Comparison of ENCODE assay signal across 16 cellular contexts in genomic region chr13:112071902-112072530, GRCh38. TPM values are rescaled to one million over a fixed set of nuclear protein-coding genes. Genes with fewer than 3 reads are reported as not detected.
DNase-seq lines count a peak whose midpoint lies in the region; ATAC-seq and TF ChIP-seq lines count a peak whose summit lies in the region.
"Had no signal": no experiment of that assay in that cellular context is flagged by ENCODE, and none has a peak within 500 bp of the region (broad histone marks: within the 10 kb centered on the region; RNA-seq: fewer than 3 reads in every experiment).

No MANE protein-coding gene starts in this region.

- H3K4me1 ChIP-seq in iPS DF 6.9 (ENCODE audit: control insufficient read depth, insufficient read depth, low read length) (peaks cover 3% of the 10 kb centered on the region; the same call in 1 of the 2 replicates), smooth muscle cell (ENCODE audit: low read depth) (peaks cover 44% of the 10 kb centered on the region)

- H3K36me3 ChIP-seq in iPS DF 6.9 (ENCODE audit: control insufficient read depth, insufficient read depth, low read length) = no peaks in the 10 kb centered on the region; the same call in 1 of the 2 replicates
- H3K36me3 ChIP-seq in smooth muscle cell (ENCODE audit: low read depth) = no peaks in the 10 kb centered on the region

- no peaks in the 10 kb centered on the region for H4K20me1 ChIP-seq in smooth muscle cell (ENCODE audit: low read depth)

- CTCF ChIA-PET in activated CD4-positive, alpha-beta memory T cell treated with anti-CD3 and anti-CD28 coated beads, Interleukin-2, amount 10 ng/mL, durations not matched to agents 7 days and 5 days (lab: Charles Lee) = no interaction called here
- CTCF ChIA-PET in activated CD4-positive, alpha-beta memory T cell treated with anti-CD3 and anti-CD28 coated beads for 36 hours (lab: Charles Lee) = no interaction called here

- ATAC-seq in T-helper 17 cell = no peak
- no peak for ATAC-seq in HG02981 (IDR thresholded peaks at IDR 0.05; ENCODE audit: unreplicated experiment)

- peaks cover 62% of the 10 kb centered on the region for H3K27me3 ChIP-seq in iPS DF 6.9 (ENCODE audit: control insufficient read depth, insufficient read depth, low read length)
- H3K27me3 ChIP-seq in smooth muscle cell (ENCODE audit: low read depth) = peaks cover 93% of the 10 kb centered on the region

- H3K27ac ChIP-seq in iPS DF 6.9 (ENCODE audit: low read length) (no peak overlapping the region), smooth muscle cell (ENCODE audit: low read depth) (no peak overlapping the region)
- H3K27ac ChIP-seq: KMS-11 had no signal

- peak overlapping the region; percentile 82 for H3K4me2 ChIP-seq in smooth muscle cell
- H3K4me2 ChIP-seq: KMS-11 had no signal

- POLR2A ChIA-PET in activated CD4-positive, alpha-beta memory T cell treated with anti-CD3 and anti-CD28 coated beads, Interleukin-2, amount 10 ng/mL, durations not matched to agents 7 days and 5 days (lab: Charles Lee) = no interaction called here
- POLR2A ChIA-PET in activated CD4-positive, alpha-beta memory T cell treated with anti-CD3 and anti-CD28 coated beads for 36 hours (lab: Charles Lee) = no interaction called here

- H3F3A ChIP-seq in smooth muscle cell (ENCODE audit: low read depth) = no peaks in the 10 kb centered on the region

- no peaks in the 10 kb centered on the region for H3K9me3 Mint-ChIP-seq in activated CD4-positive, alpha-beta memory T cell treated with anti-CD3 and anti-CD28 coated beads, Interleukin-2, amount 10 ng/mL, durations not matched to agents 7 days and 5 days
- H3K9me3 Mint-ChIP-seq in activated CD4-positive, alpha-beta memory T cell treated with anti-CD3 and anti-CD28 coated beads for 36 hours = no peaks in the 10 kb centered on the region

- H3K4me3 Mint-ChIP-seq in activated CD4-positive, alpha-beta memory T cell treated with anti-CD3 and anti-CD28 coated beads, Interleukin-2, amount 10 ng/mL, durations not matched to agents 7 days and 5 days = peak overlapping the region; percentile 6
- H3K4me3 Mint-ChIP-seq in activated CD4-positive, alpha-beta memory T cell treated with anti-CD3 and anti-CD28 coated beads for 36 hours = no peak overlapping the region
- H3K4me3 Mint-ChIP-seq in T-helper 17 cell = no peak overlapping the region

- no peak for TF ChIP-seq CTCF in smooth muscle cell (IDR thresholded peaks at IDR 0.05; ENCODE audit: borderline replicate concordance, insufficient read depth, poor library complexity, severe bottlenecking)

- H3K9ac ChIP-seq in smooth muscle cell (ENCODE audit: low read depth) = no peak overlapping the region
- H3K9ac ChIP-seq: KMS-11 had no signal

- no peak for DNase-seq in activated CD4-positive, alpha-beta memory T cell treated with anti-CD3 and anti-CD28 coated beads, Interleukin-2, amount 10 ng/mL, durations not matched to agents 7 days and 5 days
- no peak for DNase-seq in activated CD4-positive, alpha-beta memory T cell treated with anti-CD3 and anti-CD28 coated beads for 36 hours
- DNase-seq in T-helper 17 cell (no peak), iPS DF 6.9 (ENCODE audit: low read depth, low spot score) (no peak), smooth muscle cell (lab: John Stamatoyannopoulos, UW; ENCODE audit: unreplicated experiment) (no peak), posterior vena cava (ENCODE audit: low spot score) (no peak)
- no peak for DNase-seq in stimulated activated CD4-positive, alpha-beta T cell treated with anti-CD3 and anti-CD28 coated beads, Interleukin-1b, Interleukin-23, amount 100 ng/mL, for 48 hours
- DNase-seq: aorta; effector CD4-positive, alpha-beta T cell; NCI-H1694; stimulated activated CD4-positive, alpha-beta T cell treated with anti-CD3 and anti-CD28 coated beads, Interleukin-2, amount 100 ng/mL, for 24 hours had no signal

- no CpG with 5 or more reads among the region's 52 CpGs for WGBS in iPS DF 6.9 (ENCODE audit: insufficient coverage, insufficient read length)
- WGBS in smooth muscle cell (ENCODE audit: low lambda C conversion rate) = 2% methylated on average over 42 of the region's 52 CpGs

- intact Hi-C loops in activated CD4-positive, alpha-beta memory T cell treated with anti-CD3 and anti-CD28 coated beads for 36 hours (cut with micrococcal nuclease) = no loop called here
- intact Hi-C loops in posterior vena cava (cut with DNase I) = no loop called here

- H3K79me2 ChIP-seq in smooth muscle cell (ENCODE audit: low read depth) = no peaks in the 10 kb centered on the region

- H3K9me3 ChIP-seq in T-helper 17 cell (ENCODE audit: control insufficient read depth, low read length, poor library complexity, severe bottlenecking) (peaks cover 6% of the 10 kb centered on the region), iPS DF 6.9 (ENCODE audit: control insufficient read depth, insufficient read depth, low read length) (no peaks in the 10 kb centered on the region), smooth muscle cell (replicated peaks; ENCODE audit: low read depth) (no peaks in the 10 kb centered on the region)

- peak overlapping the region; percentile 51; the same call in 1 of the 2 replicates for H3K4me3 ChIP-seq in iPS DF 6.9 (ENCODE audit: low read length)
- peak overlapping the region; percentile 34 for H3K4me3 ChIP-seq in smooth muscle cell

- no peak overlapping the region for H2AFZ ChIP-seq in smooth muscle cell (ENCODE audit: low read depth)

- peaks cover 66% of the 10 kb centered on the region for H3K27me3 Mint-ChIP-seq in activated CD4-positive, alpha-beta memory T cell treated with anti-CD3 and anti-CD28 coated beads, Interleukin-2, amount 10 ng/mL, durations not matched to agents 7 days and 5 days
- H3K27me3 Mint-ChIP-seq in activated CD4-positive, alpha-beta memory T cell treated with anti-CD3 and anti-CD28 coated beads for 36 hours = peaks cover 60% of the 10 kb centered on the region
- H3K27me3 Mint-ChIP-seq in T-helper 17 cell = peaks cover 64% of the 10 kb centered on the region

- H3K4me1 Mint-ChIP-seq in activated CD4-positive, alpha-beta memory T cell treated with anti-CD3 and anti-CD28 coated beads, Interleukin-2, amount 10 ng/mL, durations not matched to agents 7 days and 5 days = peaks cover 3% of the 10 kb centered on the region
- peaks cover 8% of the 10 kb centered on the region for H3K4me1 Mint-ChIP-seq in activated CD4-positive, alpha-beta memory T cell treated with anti-CD3 and anti-CD28 coated beads for 36 hours (ENCODE audit: low read depth)
- peaks cover 3% of the 10 kb centered on the region for H3K4me1 Mint-ChIP-seq in T-helper 17 cell

- H3K27ac Mint-ChIP-seq in activated CD4-positive, alpha-beta memory T cell treated with anti-CD3 and anti-CD28 coated beads, Interleukin-2, amount 10 ng/mL, durations not matched to agents 7 days and 5 days = peak overlapping the region; percentile 26
- H3K27ac Mint-ChIP-seq in activated CD4-positive, alpha-beta memory T cell treated with anti-CD3 and anti-CD28 coated beads for 36 hours = no peak overlapping the region
- peak overlapping the region; percentile 24 for H3K27ac Mint-ChIP-seq in T-helper 17 cell

- peaks cover 18% of the 10 kb centered on the region for H3K36me3 Mint-ChIP-seq in activated CD4-positive, alpha-beta memory T cell treated with anti-CD3 and anti-CD28 coated beads, Interleukin-2, amount 10 ng/mL, durations not matched to agents 7 days and 5 days (ENCODE audit: low read depth)
- peaks cover 12% of the 10 kb centered on the region for H3K36me3 Mint-ChIP-seq in activated CD4-positive, alpha-beta memory T cell treated with anti-CD3 and anti-CD28 coated beads for 36 hours
- H3K36me3 Mint-ChIP-seq in T-helper 17 cell (ENCODE audit: low read depth) = peaks cover 2% of the 10 kb centered on the region

RNA-seq across cellular contexts. Expression of gene SOX1, which starts 5.1 kb away (rescaled TPM):
- not detected for total RNA-seq in activated CD4-positive, alpha-beta memory T cell treated with anti-CD3 and anti-CD28 coated beads, Interleukin-2, amount 10 ng/mL, durations not matched to agents 7 days and 5 days
- total RNA-seq in activated CD4-positive, alpha-beta memory T cell treated with anti-CD3 and anti-CD28 coated beads for 36 hours = not detected
- total RNA-seq in T-helper 17 cell = not detected
- total RNA-seq in smooth muscle cell = not detected in 2 replicates
- polyA plus RNA-seq in smooth muscle cell = not detected in 2 replicates
- total RNA-seq in posterior vena cava = not detected
- total RNA-seq: aorta, fibroblast of villous mesenchyme, mucosa of gallbladder, renal cortical epithelial cell had no signal
- polyA plus RNA-seq: aorta had no signal
